17 cellular contexts compared by ENCODE assay signal in genomic region chr4:86970447-86971354, GRCh38. TPM values are rescaled to one million over a fixed set of nuclear protein-coding genes. Genes with fewer than 3 reads are reported as not detected.
DNase-seq lines count a peak whose midpoint lies in the region; ATAC-seq and TF ChIP-seq lines count a peak whose summit lies in the region.
"Had no signal": no experiment of that assay in that cellular context is flagged by ENCODE, and none has a peak within 500 bp of the region (broad histone marks: within the 10 kb centered on the region; RNA-seq: fewer than 3 reads in every experiment).

No MANE protein-coding gene starts in this region.

- no peaks in the 10 kb centered on the region for H3K36me3 Mint-ChIP-seq in T-helper 17 cell (ENCODE audit: low read depth)

- H3K9ac ChIP-seq in BLaER1 treated with 17β-estradiol and CSF1 and Interleukin-3, amounts not matched to agents 10 nM and 100 nM, result no peak overlapping the region
- H3K9ac ChIP-seq in DND-41 (ENCODE audit: low read depth, low read length), result no peak overlapping the region

- peaks cover 0 to 90% (median 0%) of the 10 kb centered on the region in 11 experiments; a peak in 5 of 22 replicates for H4K20me1 ChIP-seq in BLaER1 treated with 17β-estradiol and CSF1 and Interleukin-3, amounts not matched to agents 10 nM and 100 nM
- H4K20me1 ChIP-seq in DND-41 (ENCODE audit: insufficient read depth, low read length), result no peaks in the 10 kb centered on the region

- H3K9me3 ChIP-seq in BLaER1 treated with 17β-estradiol and CSF1 and Interleukin-3, amounts not matched to agents 10 nM and 100 nM (replicated peaks in 1 of 11), result no peaks in the 10 kb centered on the region
- H3K9me3 ChIP-seq in DND-41 (ENCODE audit: insufficient read depth, low read length, severe bottlenecking) (no peaks in the 10 kb centered on the region), T-helper 17 cell (ENCODE audit: control insufficient read depth, low read length, poor library complexity, severe bottlenecking) (no peaks in the 10 kb centered on the region)
- H3K9me3 ChIP-seq: body of pancreas had no signal

- no peaks in the 10 kb centered on the region for H3K27me3 Mint-ChIP-seq in T-helper 17 cell
- H3K27me3 Mint-ChIP-seq: naive thymus-derived CD4-positive, alpha-beta T cell had no signal

- peaks cover 0 to 49% (median 21%) of the 10 kb centered on the region in 11 experiments; a peak in 12 of 22 replicates for H3K36me3 ChIP-seq in BLaER1 treated with 17β-estradiol and CSF1 and Interleukin-3, amounts not matched to agents 10 nM and 100 nM
- H3K36me3 ChIP-seq in DND-41 (ENCODE audit: insufficient read depth, low read length), result peaks cover 16% of the 10 kb centered on the region

- H2AFZ ChIP-seq in DND-41 (ENCODE audit: low read depth, low read length), result no peak overlapping the region

- peak overlapping the region in 6 of 11 experiments; percentile 36 to 80 (median 72); a peak in 14 of 22 replicates for H3K27ac ChIP-seq in BLaER1 treated with 17β-estradiol and CSF1 and Interleukin-3, amounts not matched to agents 10 nM and 100 nM
- H3K27ac ChIP-seq in DND-41 (ENCODE audit: low read length), result peak overlapping the region; percentile 53

- peaks cover 90 to 100% (median 97%) of the 10 kb centered on the region in 10 experiments for H3K4me1 ChIP-seq in BLaER1 treated with 17β-estradiol and CSF1 and Interleukin-3, amounts not matched to agents 10 nM and 100 nM
- H3K4me1 ChIP-seq in DND-41 (ENCODE audit: insufficient read depth, low read length), result peaks cover 68% of the 10 kb centered on the region

- H3K4me1 Mint-ChIP-seq in T-helper 17 cell, result peaks cover 41% of the 10 kb centered on the region

- no peak for TF ChIP-seq CTCF in DND-41 (IDR thresholded peaks at IDR 0.05; ENCODE audit: borderline replicate concordance, extremely low read depth, low read length, poor library complexity, severe bottlenecking)
- TF ChIP-seq CTCF in GM13976 (IDR thresholded peaks at IDR 0.05; ENCODE audit: borderline replicate concordance, control extremely low read depth, extremely low read depth, insufficient read depth, missing control alignments), result no peak

- peaks cover 93% of the 10 kb centered on the region for H3K79me2 ChIP-seq in DND-41 (ENCODE audit: insufficient read depth, low read length)

- in situ Hi-C loops in GM13976 (cut with MboI; ENCODE audit: low sequenced_read_pairs, unreplicated experiment), result no loop called here

- H3K4me2 ChIP-seq in BLaER1 treated with 17β-estradiol and CSF1 and Interleukin-3, amounts not matched to agents 10 nM and 100 nM, result peak overlapping the region; percentile 47 to 87 (median 72)
- no peak overlapping the region for H3K4me2 ChIP-seq in DND-41 (ENCODE audit: insufficient read depth, low read length)

- H3K4me3 Mint-ChIP-seq in T-helper 17 cell, result no peak overlapping the region
- H3K4me3 Mint-ChIP-seq: naive thymus-derived CD4-positive, alpha-beta T cell had no signal

- ATAC-seq in DND-41 (ENCODE audit: insufficient read depth, low read depth), result no peak
- ATAC-seq in T-helper 17 cell, result no peak
- ATAC-seq: body of pancreas; naive thymus-derived CD4-positive, alpha-beta T cell had no signal

- no peak overlapping the region for H3K4me3 ChIP-seq in BLaER1 treated with 17β-estradiol and CSF1 and Interleukin-3, amounts not matched to agents 10 nM and 100 nM
- no peak overlapping the region for H3K4me3 ChIP-seq in DND-41 (ENCODE audit: low read depth in 1 of 2, low read length in 2 of 2)
- H3K4me3 ChIP-seq: body of pancreas had no signal

- DNase-seq in DND-41, result no peak
- DNase-seq in T-helper 17 cell, result no peak
- peak; percentile 7 to 68 for DNase-seq in lung microvascular endothelial cell (ENCODE audit: low read depth in 2 of 2)
- no peak for DNase-seq in HPDE6-E6E7 (ENCODE audit: extremely low spot score)
- DNase-seq in hepatic stellate cell (ENCODE audit: low spot score), result no peak
- DNase-seq in CD1c-positive myeloid dendritic cell (ENCODE audit: extremely low spot score), result no peak
- DNase-seq in GM13976 (ENCODE audit: low spot score), result no peak
- DNase-seq: activated CD4-positive, alpha-beta T cell treated with anti-CD3 and anti-CD28 coated beads, Interleukin-2, amount 50 U/mL, for 4 hours; C1 segment of cervical spinal cord; HCEC 1CT; head of caudate nucleus; kidney glomerular epithelial cell; naive thymus-derived CD4-positive, alpha-beta T cell; NCI-H446 treated with DMSO at 0.1 percent for 48 hours; RPMI8226 had no signal

- peak overlapping the region; percentile 92 for H3K27ac Mint-ChIP-seq in T-helper 17 cell

- H3K27me3 ChIP-seq in BLaER1 treated with 17β-estradiol and CSF1 and Interleukin-3, amounts not matched to agents 10 nM and 100 nM, result no peaks in the 10 kb centered on the region
- no peaks in the 10 kb centered on the region for H3K27me3 ChIP-seq in DND-41 (ENCODE audit: insufficient read depth, low read length, poor library complexity)
- H3K27me3 ChIP-seq: body of pancreas had no signal

RNA-seq across cellular contexts. Expression of gene AFF1, which starts 35.9 kb away (rescaled TPM):
- 100 to 1,000 TPM; 105 to 121 TPM for total RNA-seq in T-helper 17 cell
- 13.1 and 22.4 TPM in 2 replicates for total RNA-seq in lung microvascular endothelial cell

Comparison
In these comparisons a context has a peak if more than half of its experiments do, and no peak if none do; other contexts are left out.
1. DNase-seq: peak in lung microvascular endothelial cell (2 of 2); none in DND-41 (single experiment), T-helper 17 cell (0 of 3), HPDE6-E6E7 (single experiment), hepatic stellate cell (single experiment), CD1c-positive myeloid dendritic cell (single experiment) and GM13976 (single experiment).